ENCODE assay signal across 8 cellular contexts in genomic region chr1:212012034-212012740, GRCh38. TPM values are rescaled to one million over a fixed set of nuclear protein-coding genes. Genes with fewer than 3 reads are reported as not detected.
DNase-seq lines count a peak whose midpoint lies in the region; ATAC-seq, FAIRE-seq and TF ChIP-seq lines count a peak whose summit lies in the region.

No MANE protein-coding gene starts in this region.

- H3K4me3 ChIP-seq in WI38 (ENCODE audit: low read depth, low read length) = no peak overlapping the region
- no peak overlapping the region for H3K4me3 ChIP-seq in bronchial epithelial cell (ENCODE audit: low read depth, low read length)
- no peak overlapping the region for H3K4me3 ChIP-seq in kidney (ENCODE audit: low read length in 2 of 2)

- FAIRE-seq in bronchial epithelial cell (lab: Jason Lieb, UNC) = peak; percentile 40
- no peak for FAIRE-seq in kidney (lab: Jason Lieb, UNC)

- no peaks in the 10 kb centered on the region for H3K4me1 ChIP-seq in kidney (ENCODE audit: control insufficient read depth in 1 of 2, insufficient read depth in 1 of 2, low read depth in 1 of 2, low read length in 2 of 2)

- DNase-seq in NK-92 (lab: John Stamatoyannopoulos, UW; ENCODE audit: unreplicated experiment) = peak; percentile 24
- DNase-seq in NK-92 treated with Interleukin-12 subunit alpha and Interleukin-12 subunit beta, amount 100 ng/mL, for 24 hours (lab: John Stamatoyannopoulos, UW) = no peak
- DNase-seq in NCI-H2081 (lab: John Stamatoyannopoulos, UW) = peak; percentile 75 to 82
- peak; percentile 62 for DNase-seq in bronchial epithelial cell (ENCODE audit: low read depth)
- peak; percentile 74 for DNase-seq in kidney
- peak; percentile 60 for DNase-seq in stimulated activated CD4-positive, alpha-beta T cell treated with anti-CD3 and anti-CD28 coated beads, Interleukin-4, amount 100 ng/mL, for 1 hour

- no peaks in the 10 kb centered on the region for H3K27me3 ChIP-seq in bronchial epithelial cell (ENCODE audit: control insufficient read depth, insufficient read depth, low read length)

- TF ChIP-seq CTCF in WI38 (IDR thresholded peaks at IDR 0.05; ENCODE audit: low read depth, low read length) (peak; percentile 99), bronchial epithelial cell (IDR thresholded peaks at IDR 0.05; ENCODE audit: insufficient read depth, low read length, severe bottlenecking) (peak; percentile 95), kidney (IDR thresholded peaks at IDR 0.05; ENCODE audit: borderline replicate concordance, extremely low read depth, insufficient read depth) (peak; percentile 97)

- H3K36me3 ChIP-seq in bronchial epithelial cell (ENCODE audit: control insufficient read depth, insufficient read depth, low read length) (peaks cover 3% of the 10 kb centered on the region), kidney (ENCODE audit: control insufficient read depth in 1 of 2, insufficient read depth in 2 of 2, low read length in 2 of 2) (no peaks in the 10 kb centered on the region)

- intact Hi-C loops in kidney (cut with DNase I) = no loop called here

- no peaks in the 10 kb centered on the region for H3K9me3 ChIP-seq in kidney (ENCODE audit: control insufficient read depth in 1 of 2, low read length in 2 of 2)

- H3K9ac ChIP-seq in kidney (ENCODE audit: low read length in 2 of 2) = no peak overlapping the region

- no peak overlapping the region for H3K27ac ChIP-seq in kidney (ENCODE audit: low read depth in 2 of 2, low read length in 2 of 2)

- peak; percentile 98 for ATAC-seq in HG02798 (IDR thresholded peaks at IDR 0.05; ENCODE audit: poor library complexity, unreplicated experiment)

RNA-seq across cellular contexts. Expression of gene INTS7, which starts 23.2 kb away (rescaled TPM):
- total RNA-seq in bronchial epithelial cell (12.9 and 16.5 TPM in 2 replicates), kidney (9.8 TPM)
- 5.1 TPM for polyA plus RNA-seq in kidney (ENCODE audit: insufficient read depth, low read depth, low replicate concordance)

RNA-seq across cellular contexts. Expression of gene DTL, which starts 23.4 kb away (rescaled TPM):
- total RNA-seq in bronchial epithelial cell (0.26 TPM in 2 replicates), kidney (2.0 TPM)
- not detected for polyA plus RNA-seq in kidney (ENCODE audit: insufficient read depth, low read depth, low replicate concordance)
